Comparison of ENCODE assay signal across 8 cellular contexts in genomic region chr4:68912807-68913206, GRCh38. TPM values are rescaled to one million over a fixed set of nuclear protein-coding genes. Genes with fewer than 3 reads are reported as not detected.
"Had no signal": no experiment of that assay in that cellular context is flagged by ENCODE, and none has a peak within 500 bp of the region (broad histone marks: within the 10 kb centered on the region; RNA-seq: fewer than 3 reads in every experiment).

No MANE protein-coding gene starts in this region.

- FAIRE-seq: H54, HTR-8/SVneo, K562 had no signal

- H3K4me3 ChIP-seq: GM23338, K562 had no signal

- ATAC-seq: GM23338, K562 had no signal

- DNase-seq: H9, HCEC 1CT, IMR-90 had no signal

RNA-seq across cellular contexts. Expression of gene UGT2A3, which starts 38.8 kb away (rescaled TPM):
- total RNA-seq: GM23338, H1, H9, IMR-90, K562 had no signal
- polyA plus RNA-seq: GM23338, H1, IMR-90, K562 had no signal
